In genomic region chr4:137909910-137910309, GRCh38 we compare ENCODE assay signal across 12 cellular contexts.
DNase-seq lines count a peak whose midpoint lies in the region; ATAC-seq, FAIRE-seq and TF ChIP-seq lines count a peak whose summit lies in the region.
"Had no signal": no experiment of that assay in that cellular context is flagged by ENCODE, and none has a peak within 500 bp of the region (broad histone marks: within the 10 kb centered on the region; RNA-seq: fewer than 3 reads in every experiment).

No MANE protein-coding gene starts in this region.

- no peaks in the 10 kb centered on the region for H4K20me1 ChIP-seq in SK-N-SH (ENCODE audit: insufficient read depth)
- H4K20me1 ChIP-seq in HepG2 (ENCODE audit: insufficient read depth, low read length), result no peaks in the 10 kb centered on the region

- in situ Hi-C loops in HepG2 (cut with HindIII; ENCODE audit: extremely low pct_ligation_motif_present, low pct_unique_long_range_greater_than_20kb), result no loop called here

- CTCF ChIA-PET in SK-N-SH (lab: Yijun Ruan, JAX), result interaction anchor here (1.3 kb wide), 1 partner anchor 12 kb away, joined by 3 read pairs; no protein-coding TSS in a partner anchor
- CTCF ChIA-PET in HepG2 (lab: Yijun Ruan, JAX; ENCODE audit: low intra/inter-chr PET ratio, low total read pairs), result no interaction called here

- TF ChIP-seq RAD21 in SK-N-SH (IDR thresholded peaks at IDR 0.05; ENCODE audit: low read length), result no peak
- TF ChIP-seq RAD21 in HepG2 (CRISPR knock-in tag; IDR thresholded peaks at IDR 0.05), result no peak

- ATAC-seq in HepG2, result no peak

- no peak overlapping the region for H3K4me3 ChIP-seq in SK-N-SH (ENCODE audit: low read depth in 2 of 2, low read length in 1 of 2)
- H3K4me3 ChIP-seq in HepG2 (replicated peaks in 1 of 3; ENCODE audit: insufficient read depth in 1 of 3, low read depth in 2 of 3, low read length in 3 of 3), result no peak overlapping the region
- H3K4me3 ChIP-seq: SJSA1 had no signal

- H3K9me3 ChIP-seq in SK-N-SH, result no peaks in the 10 kb centered on the region
- H3K9me3 ChIP-seq in HepG2 (ENCODE audit: low read length), result no peaks in the 10 kb centered on the region
- H3K9me3 ChIP-seq: SJSA1 had no signal

- DNase-seq in Daoy (ENCODE audit: low read depth), result peak; percentile 2
- peak; percentile 4 for DNase-seq in LoVo (ENCODE audit: low spot score)
- peak; percentile 33 for DNase-seq in SK-N-SH
- peak; percentile 14 for DNase-seq in myocyte (ENCODE audit: low read depth)
- no peak for DNase-seq in HepG2 (ENCODE audit: low spot score)
- no peak for DNase-seq in NCI-H2171 (lab: John Stamatoyannopoulos, UW)
- DNase-seq in stimulated activated naive CD4-positive, alpha-beta T cell (lab: John Stamatoyannopoulos, UW), result no peak
- DNase-seq: activated CD4-positive, CD25-positive, alpha-beta regulatory T cell treated with anti-CD3 and anti-CD28 coated beads, Interleukin-2, amount 50 U/mL, for 72 hours; NCI-H510A had no signal

- H3K79me2 ChIP-seq in SK-N-SH (ENCODE audit: insufficient read depth) (no peaks in the 10 kb centered on the region), HepG2 (ENCODE audit: insufficient read depth, low read length) (no peaks in the 10 kb centered on the region)

- no peak overlapping the region for H3K27ac ChIP-seq in SK-N-SH (ENCODE audit: low read depth in 2 of 2, low read length in 1 of 2)
- H3K27ac ChIP-seq in HepG2 (ENCODE audit: extremely low read length, insufficient read depth, low read length), result no peak overlapping the region
- H3K27ac ChIP-seq: SJSA1 had no signal

- no TSS peak for BruUV-seq in HepG2 (replicated peaks; lab: Mats Ljungman, UMichigan)

- WGBS in SK-N-SH (ENCODE audit: low lambda C conversion rate), result 48% methylated on average over 6 of the region's 7 CpGs
- WGBS in HepG2 (ENCODE audit: low lambda C conversion rate), result 51% methylated on average over 3 of the region's 7 CpGs

- intact Hi-C loops in HepG2 (cut with micrococcal nuclease; ENCODE audit: unreplicated experiment), result no loop called here

- no peaks in the 10 kb centered on the region for H3K9me2 ChIP-seq in SK-N-SH

- POLR2A ChIA-PET in SK-N-SH (lab: Yijun Ruan, JAX) (no interaction called here), HepG2 (lab: Yijun Ruan, JAX) (no interaction called here)

- H3F3A ChIP-seq in SK-N-SH (replicated peaks; ENCODE audit: insufficient read depth), result no peaks in the 10 kb centered on the region

- peak overlapping the region; percentile 66; the same call in 1 of the 2 replicates for H2AFZ ChIP-seq in SK-N-SH (ENCODE audit: low read depth)
- H2AFZ ChIP-seq in HepG2 (ENCODE audit: low read length), result no peak overlapping the region

- H3K4me1 ChIP-seq in SK-N-SH (ENCODE audit: control insufficient read depth in 1 of 2, insufficient read depth in 2 of 2, low read depth in 1 of 2, low read length in 1 of 2) (peaks cover 0 to 6% of the 10 kb centered on the region in 2 experiments; a peak in 1 of 4 replicates), HepG2 (ENCODE audit: insufficient read depth, low read length) (no peaks in the 10 kb centered on the region)

- no peak overlapping the region for H3K9ac ChIP-seq in SK-N-SH
- no peak overlapping the region for H3K9ac ChIP-seq in HepG2 (ENCODE audit: insufficient read depth, low read depth, low read length)

- no peaks in the 10 kb centered on the region for H3K36me3 ChIP-seq in SK-N-SH (replicated peaks in 1 of 2; ENCODE audit: control insufficient read depth in 1 of 2, insufficient read depth in 2 of 2, low read length in 1 of 2)
- no peaks in the 10 kb centered on the region for H3K36me3 ChIP-seq in HepG2 (replicated peaks in 1 of 2; ENCODE audit: control insufficient read depth in 1 of 2, insufficient read depth in 2 of 2, low read length in 2 of 2)
- H3K36me3 ChIP-seq: SJSA1 had no signal

- TF ChIP-seq CTCF in SK-N-SH (IDR thresholded peaks at IDR 0.05) (no peak), HepG2 (CRISPR knock-in tag; IDR thresholded peaks at IDR 0.05) (no peak)

- no peak for TF ChIP-seq EP300 in SK-N-SH (IDR thresholded peaks at IDR 0.05; ENCODE audit: borderline replicate concordance in 1 of 2, low read depth in 1 of 2, low read length in 1 of 2)
- no peak for TF ChIP-seq EP300 in HepG2 (IDR thresholded peaks at IDR 0.05; ENCODE audit: low read depth in 2 of 2, low read length in 2 of 2)
- no peak for TF ChIP-seq EP300 in HepG2 (CRISPR knock-in tag; IDR thresholded peaks at IDR 0.05; ENCODE audit: borderline replicate concordance)

- H3K27me3 ChIP-seq in SK-N-SH (ENCODE audit: insufficient read depth), result no peaks in the 10 kb centered on the region
- H3K27me3 ChIP-seq in HepG2 (ENCODE audit: control insufficient read depth in 1 of 2, insufficient read depth in 2 of 2, low read length in 2 of 2), result no peaks in the 10 kb centered on the region
- H3K27me3 ChIP-seq: SJSA1 had no signal

- H3K4me2 ChIP-seq in SK-N-SH (no peak overlapping the region), HepG2 (ENCODE audit: low read depth, low read length) (no peak overlapping the region)

- FAIRE-seq in HepG2 (lab: Jason Lieb, UNC), result no peak
- FAIRE-seq: D721Med, GM12891 had no signal

- no peak for TF ChIP-seq POLR2A in HepG2 (IDR thresholded peaks at IDR 0.05; ENCODE audit: insufficient read depth in 1 of 2, low read depth in 2 of 2, low read length in 2 of 2)

TF ChIP-seq in SK-N-SH, 30 proteins besides CTCF, POLR2A, EP300 and RAD21:
- TF ChIP-seq, protein P1, sequence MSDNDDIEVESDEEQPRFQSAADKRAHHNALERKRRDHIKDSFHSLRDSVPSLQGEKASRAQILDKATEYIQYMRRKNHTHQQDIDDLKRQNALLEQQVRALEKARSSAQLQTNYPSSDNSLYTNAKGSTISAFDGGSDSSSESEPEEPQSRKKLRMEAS (IDR thresholded peaks at IDR 0.05; ENCODE audit: low read depth), result no peak
- TF ChIP-seq RCOR1 (IDR thresholded peaks at IDR 0.05; ENCODE audit: low read length), result peak; percentile 52; the same call in 1 of the 2 replicates
- peak; percentile 30; the same call in 1 of the 2 replicates for TF ChIP-seq NFIC (IDR thresholded peaks at IDR 0.05; ENCODE audit: borderline replicate concordance)

TF ChIP-seq in HepG2, 621 proteins besides CTCF, POLR2A, EP300 and RAD21 (continues in another document):
- TF ChIP-seq MAZ (IDR thresholded peaks at IDR 0.05; ENCODE audit: borderline replicate concordance, low read depth, low read length) (no peak), MAZ (CRISPR knock-in tag; IDR thresholded peaks at IDR 0.05; ENCODE audit: low read depth) (no peak), JUN (CRISPR knock-in tag; IDR thresholded peaks at IDR 0.05) (no peak), TOE1 (CRISPR knock-in tag; IDR thresholded peaks at IDR 0.05) (no peak), HIC2 (CRISPR knock-in tag; IDR thresholded peaks at IDR 0.05; ENCODE audit: low read depth) (no peak)
- TF ChIP-seq, protein P2, sequence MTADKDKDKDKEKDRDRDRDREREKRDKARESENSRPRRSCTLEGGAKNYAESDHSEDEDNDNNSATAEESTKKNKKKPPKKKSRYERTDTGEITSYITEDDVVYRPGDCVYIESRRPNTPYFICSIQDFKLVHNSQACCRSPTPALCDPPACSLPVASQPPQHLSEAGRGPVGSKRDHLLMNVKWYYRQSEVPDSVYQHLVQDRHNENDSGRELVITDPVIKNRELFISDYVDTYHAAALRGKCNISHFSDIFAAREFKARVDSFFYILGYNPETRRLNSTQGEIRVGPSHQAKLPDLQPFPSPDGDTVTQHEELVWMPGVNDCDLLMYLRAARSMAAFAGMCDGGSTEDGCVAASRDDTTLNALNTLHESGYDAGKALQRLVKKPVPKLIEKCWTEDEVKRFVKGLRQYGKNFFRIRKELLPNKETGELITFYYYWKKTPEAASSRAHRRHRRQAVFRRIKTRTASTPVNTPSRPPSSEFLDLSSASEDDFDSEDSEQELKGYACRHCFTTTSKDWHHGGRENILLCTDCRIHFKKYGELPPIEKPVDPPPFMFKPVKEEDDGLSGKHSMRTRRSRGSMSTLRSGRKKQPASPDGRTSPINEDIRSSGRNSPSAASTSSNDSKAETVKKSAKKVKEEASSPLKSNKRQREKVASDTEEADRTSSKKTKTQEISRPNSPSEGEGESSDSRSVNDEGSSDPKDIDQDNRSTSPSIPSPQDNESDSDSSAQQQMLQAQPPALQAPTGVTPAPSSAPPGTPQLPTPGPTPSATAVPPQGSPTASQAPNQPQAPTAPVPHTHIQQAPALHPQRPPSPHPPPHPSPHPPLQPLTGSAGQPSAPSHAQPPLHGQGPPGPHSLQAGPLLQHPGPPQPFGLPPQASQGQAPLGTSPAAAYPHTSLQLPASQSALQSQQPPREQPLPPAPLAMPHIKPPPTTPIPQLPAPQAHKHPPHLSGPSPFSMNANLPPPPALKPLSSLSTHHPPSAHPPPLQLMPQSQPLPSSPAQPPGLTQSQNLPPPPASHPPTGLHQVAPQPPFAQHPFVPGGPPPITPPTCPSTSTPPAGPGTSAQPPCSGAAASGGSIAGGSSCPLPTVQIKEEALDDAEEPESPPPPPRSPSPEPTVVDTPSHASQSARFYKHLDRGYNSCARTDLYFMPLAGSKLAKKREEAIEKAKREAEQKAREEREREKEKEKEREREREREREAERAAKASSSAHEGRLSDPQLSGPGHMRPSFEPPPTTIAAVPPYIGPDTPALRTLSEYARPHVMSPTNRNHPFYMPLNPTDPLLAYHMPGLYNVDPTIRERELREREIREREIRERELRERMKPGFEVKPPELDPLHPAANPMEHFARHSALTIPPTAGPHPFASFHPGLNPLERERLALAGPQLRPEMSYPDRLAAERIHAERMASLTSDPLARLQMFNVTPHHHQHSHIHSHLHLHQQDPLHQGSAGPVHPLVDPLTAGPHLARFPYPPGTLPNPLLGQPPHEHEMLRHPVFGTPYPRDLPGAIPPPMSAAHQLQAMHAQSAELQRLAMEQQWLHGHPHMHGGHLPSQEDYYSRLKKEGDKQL (CRISPR knock-in tag; IDR thresholded peaks at IDR 0.05; ENCODE audit: low read depth), result no peak

Comparison
In these comparisons a context has a peak if more than half of its experiments do, and no peak if none do; other contexts are left out.
1. DNase-seq: peak in Daoy (single experiment), LoVo (single experiment), SK-N-SH (single experiment) and myocyte (single experiment); none in HepG2 (single experiment), NCI-H2171 (single experiment) and stimulated activated naive CD4-positive, alpha-beta T cell (0 of 6).